1 cellular context compared by ENCODE assay signal in genomic region chr19:49641688-49642487, GRCh38.
TF ChIP-seq lines count a peak whose summit lies in the region.

SCAF1 (plus strand) TSS chr19:49642209; CDS start chr19:49645027, 2,818 bp downstream.

TF ChIP-seq in HepG2, 621 proteins besides CTCF, POLR2A, EP300 and RAD21 (continued from another document and continues in another):
- TF ChIP-seq HINFP (CRISPR knock-in tag; IDR thresholded peaks at IDR 0.05; ENCODE audit: low read depth): no peak
- no peak for TF ChIP-seq TSC22D2 (CRISPR knock-in tag; IDR thresholded peaks at IDR 0.05; ENCODE audit: borderline replicate concordance)
- TF ChIP-seq ZNF280B (CRISPR knock-in tag; IDR thresholded peaks at IDR 0.05; ENCODE audit: borderline replicate concordance): no peak
- 0 out of 2 replicates have a peak, but pooled peaks have one; percentile 16 for TF ChIP-seq ZNF710 (CRISPR knock-in tag; IDR thresholded peaks at IDR 0.05; ENCODE audit: borderline replicate concordance)
- peak; percentile 48; the same call in 1 of the 2 replicates for TF ChIP-seq ZNF414 (CRISPR knock-in tag; IDR thresholded peaks at IDR 0.05)
- TF ChIP-seq ZNF878 (CRISPR knock-in tag; IDR thresholded peaks at IDR 0.05): no peak
- no peak for TF ChIP-seq ZNF12 (CRISPR knock-in tag; IDR thresholded peaks at IDR 0.05)
- peak; percentile 71; the same call in 1 of the 2 replicates for TF ChIP-seq SPEN (CRISPR knock-in tag; IDR thresholded peaks at IDR 0.05; ENCODE audit: low read depth)
- TF ChIP-seq ZNF570 (CRISPR knock-in tag; IDR thresholded peaks at IDR 0.05; ENCODE audit: borderline replicate concordance): no peak
- TF ChIP-seq EHMT2 (IDR thresholded peaks at IDR 0.05; ENCODE audit: borderline replicate concordance, low read depth, low read length): no peak
- TF ChIP-seq ZNF512 (CRISPR knock-in tag; IDR thresholded peaks at IDR 0.05): no peak
- TF ChIP-seq ZNF253 (CRISPR knock-in tag; IDR thresholded peaks at IDR 0.05; ENCODE audit: borderline replicate concordance): no peak
- peak; percentile 49 for TF ChIP-seq ZNF883 (CRISPR knock-in tag; IDR thresholded peaks at IDR 0.05; ENCODE audit: not compliant biosample characterization)
- peak; percentile 27; the same call in 1 of the 2 replicates for TF ChIP-seq RARA (CRISPR knock-in tag; IDR thresholded peaks at IDR 0.05)
- TF ChIP-seq ZNF263 (CRISPR knock-in tag; IDR thresholded peaks at IDR 0.05): no peak
- TF ChIP-seq ZFYVE20 (CRISPR knock-in tag; IDR thresholded peaks at IDR 0.05; ENCODE audit: borderline replicate concordance, low read depth): no peak
- no peak for TF ChIP-seq SP1 (IDR thresholded peaks at IDR 0.05)
- TF ChIP-seq SP1 (CRISPR knock-in tag; IDR thresholded peaks at IDR 0.05): peak; percentile 100
- no peak; the same call in 1 of the 2 replicates for TF ChIP-seq ZFP1 (CRISPR knock-in tag; IDR thresholded peaks at IDR 0.05)
- TF ChIP-seq MNT (IDR thresholded peaks at IDR 0.05): peak; percentile 56
- no peak for TF ChIP-seq WIZ (CRISPR knock-in tag; IDR thresholded peaks at IDR 0.05)
- no peak for TF ChIP-seq SSRP1 (CRISPR knock-in tag; IDR thresholded peaks at IDR 0.05)
- 0 out of 2 replicates have a peak, but pooled peaks have one; percentile 30 for TF ChIP-seq ZNF589 (CRISPR knock-in tag; conservative IDR thresholded peaks at IDR 0.05)
- TF ChIP-seq NFIB (CRISPR knock-in tag; IDR thresholded peaks at IDR 0.05; ENCODE audit: borderline replicate concordance): no peak
- TF ChIP-seq ZBTB7B (CRISPR knock-in tag; IDR thresholded peaks at IDR 0.05): no peak
- no peak for TF ChIP-seq E2F5 (CRISPR knock-in tag; conservative IDR thresholded peaks at IDR 0.05)
- no peak; the same call in 1 of the 2 replicates for TF ChIP-seq ZNF275 (CRISPR knock-in tag; IDR thresholded peaks at IDR 0.05; ENCODE audit: borderline replicate concordance)
- TF ChIP-seq ZIK1 (CRISPR knock-in tag; IDR thresholded peaks at IDR 0.05; ENCODE audit: borderline replicate concordance, low read depth): no peak
- TF ChIP-seq ZNF432 (CRISPR knock-in tag; IDR thresholded peaks at IDR 0.05; ENCODE audit: borderline replicate concordance): no peak
- no peak for TF ChIP-seq ZNF292 (CRISPR knock-in tag; IDR thresholded peaks at IDR 0.05; ENCODE audit: borderline replicate concordance, low read depth)
- no peak for TF ChIP-seq ZNF609 (CRISPR knock-in tag; IDR thresholded peaks at IDR 0.05; ENCODE audit: borderline replicate concordance)
- TF ChIP-seq FOXK1 (CRISPR knock-in tag; IDR thresholded peaks at IDR 0.05; ENCODE audit: borderline replicate concordance, low read depth): peak; percentile 84
- TF ChIP-seq ZNF660 (CRISPR knock-in tag; IDR thresholded peaks at IDR 0.05; ENCODE audit: borderline replicate concordance, low read depth): no peak
- no peak for TF ChIP-seq ZBTB7A (CRISPR knock-in tag; IDR thresholded peaks at IDR 0.05)
- TF ChIP-seq MYC (CRISPR knock-in tag; IDR thresholded peaks at IDR 0.05; ENCODE audit: borderline replicate concordance): peak; percentile 81
- peak; percentile 54; the same call in 1 of the 2 replicates for TF ChIP-seq THAP7 (CRISPR knock-in tag; IDR thresholded peaks at IDR 0.05)
- 0 out of 2 replicates have a peak, but pooled peaks have one; percentile 74 for TF ChIP-seq ZNF704 (CRISPR knock-in tag; IDR thresholded peaks at IDR 0.05; ENCODE audit: borderline replicate concordance)
- TF ChIP-seq CCDC6 (CRISPR knock-in tag; IDR thresholded peaks at IDR 0.05): 0 out of 2 replicates have a peak, but pooled peaks have one; percentile 69
- no peak for TF ChIP-seq ZNF24 (IDR thresholded peaks at IDR 0.05)
- peak; percentile 43; the same call in 1 of the 2 replicates for TF ChIP-seq MEIS2 (CRISPR knock-in tag; IDR thresholded peaks at IDR 0.05)
- no peak for TF ChIP-seq CENPT (CRISPR knock-in tag; IDR thresholded peaks at IDR 0.05; ENCODE audit: low read depth)
- 0 out of 2 replicates have a peak, but pooled peaks have one; percentile 40 for TF ChIP-seq HHEX (CRISPR knock-in tag; IDR thresholded peaks at IDR 0.05)
- no peak for TF ChIP-seq MAFG (CRISPR knock-in tag; IDR thresholded peaks at IDR 0.05)
- no peak for TF ChIP-seq TCF7L2 (IDR thresholded peaks at IDR 0.05; ENCODE audit: low read depth, low read length)
- TF ChIP-seq U2AF2 (IDR thresholded peaks at IDR 0.05; ENCODE audit: low read depth, low read length): no peak
